ENCODE assay signal across 10 cellular contexts in the genomic region with DNA sequence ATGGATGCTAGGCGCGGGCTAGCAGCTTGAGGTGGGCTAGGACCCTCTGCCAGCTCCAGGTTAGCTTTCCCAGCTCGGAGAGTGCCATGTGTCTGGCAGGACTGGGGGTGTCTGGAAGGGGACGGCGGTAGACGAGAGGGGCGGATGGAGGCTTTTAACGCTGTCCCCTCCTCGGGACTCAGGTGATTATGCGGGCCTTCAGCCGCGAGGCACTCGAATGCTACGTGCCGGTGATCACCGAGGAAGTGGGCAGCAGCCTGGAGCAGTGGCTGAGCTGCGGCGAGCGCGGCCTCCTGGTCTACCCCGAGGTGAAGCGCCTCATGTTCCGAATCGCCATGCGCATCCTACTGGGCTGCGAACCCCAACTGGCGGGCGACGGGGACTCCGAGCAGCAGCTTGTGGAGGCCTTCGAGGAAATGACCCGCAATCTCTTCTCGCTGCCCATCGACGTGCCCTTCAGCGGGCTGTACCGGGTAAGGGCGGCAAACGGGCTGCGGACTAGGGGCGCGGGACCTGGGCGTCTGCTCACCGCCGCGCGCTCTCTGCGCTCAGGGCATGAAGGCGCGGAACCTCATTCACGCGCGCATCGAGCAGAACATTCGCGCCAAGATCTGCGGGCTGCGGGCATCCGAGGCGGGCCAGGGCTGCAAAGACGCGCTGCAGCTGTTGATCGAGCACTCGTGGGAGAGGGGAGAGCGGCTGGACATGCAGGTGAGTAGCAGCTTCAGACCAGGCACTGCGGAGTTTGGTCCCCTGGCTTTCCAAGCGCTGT. TPM values are rescaled to one million over a fixed set of nuclear protein-coding genes. Genes with fewer than 3 reads are reported as not detected.
DNase-seq lines count a peak whose midpoint lies in the region; ATAC-seq and TF ChIP-seq lines count a peak whose summit lies in the region.
"Had no signal": no experiment of that assay in that cellular context is flagged by ENCODE, and none has a peak within 500 bp of the region (broad histone marks: within the 10 kb centered on the region; RNA-seq: fewer than 3 reads in every experiment).

No MANE protein-coding gene starts in this region.

- H3K79me2 ChIP-seq in DOHH2 (ENCODE audit: control insufficient read depth, low read length) (no peaks in the 10 kb centered on the region), neural cell (replicated peaks; ENCODE audit: insufficient read depth, low read length) (no peaks in the 10 kb centered on the region)

- H4K20me1 ChIP-seq in DOHH2 (ENCODE audit: control insufficient read depth, insufficient read depth, low read depth, low read length) = no peaks in the 10 kb centered on the region
- H4K20me1 ChIP-seq in neural cell (ENCODE audit: insufficient read depth) = no peaks in the 10 kb centered on the region

- H3K27me3 Mint-ChIP-seq in chondrocyte (ENCODE audit: low read depth) = peaks cover 41% of the 10 kb centered on the region

- H3K4me1 ChIP-seq in DOHH2 (ENCODE audit: control insufficient read depth, low read length) = peaks cover 16% of the 10 kb centered on the region

- no peak for TF ChIP-seq EP300 in neural cell (conservative IDR thresholded peaks at IDR 0.05; ENCODE audit: poor library complexity, severe bottlenecking)

- no peaks in the 10 kb centered on the region for H3K36me3 ChIP-seq in DOHH2 (ENCODE audit: control insufficient read depth, low read length)
- no peaks in the 10 kb centered on the region for H3K36me3 ChIP-seq in neural cell (ENCODE audit: insufficient read depth, low read length)
- H3K36me3 ChIP-seq: ovary had no signal

- H3K9me2 ChIP-seq in DOHH2 (replicated peaks; ENCODE audit: control insufficient read depth, low read length) (no peaks in the 10 kb centered on the region), neural cell (ENCODE audit: insufficient read depth, low read length) (no peaks in the 10 kb centered on the region)

- TF ChIP-seq CTCF in DOHH2 (IDR thresholded peaks at IDR 0.05; ENCODE audit: low read depth, low read length, poor library complexity, severe bottlenecking) (no peak), LNCaP clone FGC (IDR thresholded peaks at IDR 0.05; ENCODE audit: control insufficient read depth, extremely low read depth, insufficient read depth) (no peak), chondrocyte (IDR thresholded peaks at IDR 0.05) (no peak), neural cell (IDR thresholded peaks at IDR 0.05; ENCODE audit: poor library complexity, severe bottlenecking) (no peak)

- H3K27ac Mint-ChIP-seq in chondrocyte (ENCODE audit: unreplicated experiment) = no peak overlapping the region

- H3F3A ChIP-seq in DOHH2 (ENCODE audit: control insufficient read depth, insufficient read depth) (no peaks in the 10 kb centered on the region), neural cell (ENCODE audit: insufficient read depth, low read length, poor library complexity, severe bottlenecking) (no peaks in the 10 kb centered on the region)

- H3K4me3 ChIP-seq in DOHH2 (ENCODE audit: low read length) (peak overlapping the region; percentile 56), LNCaP clone FGC (ENCODE audit: low read depth, low read length) (peak overlapping the region; percentile 48), neural cell (ENCODE audit: low read length) (peak overlapping the region; percentile 80)

- intact Hi-C loops in sciatic nerve (cut with DNase I) = no loop called here

- peaks cover 50% of the 10 kb centered on the region for H3K4me1 Mint-ChIP-seq in chondrocyte (ENCODE audit: low read depth)

- DNase-seq in LNCaP clone FGC (ENCODE audit: low read depth) (no peak), chondrocyte (ENCODE audit: low spot score) (no peak), dedifferentiated amniotic fluid mesenchymal stem cell (ENCODE audit: extremely low spot score) (no peak), sciatic nerve (ENCODE audit: low spot score) (no peak), HPDE6-E6E7 (ENCODE audit: extremely low spot score) (no peak)
- DNase-seq: ovary had no signal

- H3K36me3 Mint-ChIP-seq in chondrocyte (ENCODE audit: low read depth) = no peaks in the 10 kb centered on the region

- H3K9me3 Mint-ChIP-seq in chondrocyte (ENCODE audit: low read depth) = no peaks in the 10 kb centered on the region

- H3K4me3 Mint-ChIP-seq in chondrocyte (ENCODE audit: unreplicated experiment) = peak overlapping the region; percentile 71

- H3K9me3 ChIP-seq in DOHH2 (ENCODE audit: control insufficient read depth, insufficient read depth, low read length) = no peaks in the 10 kb centered on the region
- H3K9me3 ChIP-seq in neural cell (ENCODE audit: low read length) = no peaks in the 10 kb centered on the region
- H3K9me3 ChIP-seq: ovary had no signal

- TF ChIP-seq RAD21 in neural cell (conservative IDR thresholded peaks at IDR 0.05) = no peak

- peak overlapping the region; percentile 14 for H2AFZ ChIP-seq in neural cell (ENCODE audit: low read depth, low read length)

- H3K4me2 ChIP-seq in DOHH2 (ENCODE audit: low read length) (peak overlapping the region; percentile 64), neural cell (ENCODE audit: low read length) (peak overlapping the region; percentile 94)

- H3K27me3 ChIP-seq in DOHH2 (ENCODE audit: control insufficient read depth, low read length) (peaks cover 74% of the 10 kb centered on the region), neural cell (ENCODE audit: insufficient read depth, low read depth, low read length) (peaks cover 92% of the 10 kb centered on the region)
- H3K27me3 ChIP-seq: ovary had no signal

- peak overlapping the region; percentile 26 for H3K9ac ChIP-seq in neural cell (ENCODE audit: low read length)

- H3K27ac ChIP-seq in DOHH2 (ENCODE audit: low read depth, low read length) (no peak overlapping the region), neural cell (ENCODE audit: low read length) (no peak overlapping the region)
- H3K27ac ChIP-seq: ovary had no signal

- ATAC-seq in sciatic nerve (no peak), GM19395 (IDR thresholded peaks at IDR 0.05; ENCODE audit: unreplicated experiment) (no peak)

TF ChIP-seq in neural cell, 6 proteins besides CTCF, POLR2A, EP300 and RAD21:
- TF ChIP-seq TAF1 (IDR thresholded peaks at IDR 0.05; ENCODE audit: low read depth) (no peak), EZH2 (IDR thresholded peaks at IDR 0.05; ENCODE audit: borderline replicate concordance, insufficient read depth, low read length, poor library complexity, severe bottlenecking) (peak; percentile 60), REST (IDR thresholded peaks at IDR 0.05; ENCODE audit: borderline replicate concordance) (no peak)

RNA-seq across cellular contexts. Expression of gene CYP26A1, which starts 1.1 kb away (rescaled TPM):
- total RNA-seq in chondrocyte = 0.47 to 1.9 TPM (median 0.49 TPM) in 3 replicates
- polyA plus RNA-seq in neural cell = 0.64 and 0.77 TPM in 2 replicates
- polyA minus RNA-seq in neural cell = not detected in 2 replicates
- total RNA-seq in sciatic nerve = not detected
- total RNA-seq: HT1080 had no signal
- polyA plus RNA-seq: ovary had no signal

RNA-seq across cellular contexts. Expression of gene CYP26C1, which starts 14.2 kb away (rescaled TPM):
- 0.10 to 0.25 TPM (median 0.15 TPM) in 3 replicates for total RNA-seq in chondrocyte
- not detected in 2 replicates for polyA plus RNA-seq in neural cell
- 0.46 and 0.49 TPM in 2 replicates for polyA minus RNA-seq in neural cell
- 0.85 TPM for total RNA-seq in sciatic nerve
- total RNA-seq: HT1080 had no signal
